1 cellular context compared by ENCODE assay signal in genomic region chr16:87951550-87952538, GRCh38.
A peak's percentile ranks its signal among the peaks of the same experiment; 100 is the strongest.
TF ChIP-seq lines count a peak whose summit lies in the region.

No MANE protein-coding gene starts in this region.

TF ChIP-seq in K562, 482 proteins besides CTCF, POLR2A, EP300 and RAD21 (continued from another document and continues in another):
- TF ChIP-seq, protein P1, sequence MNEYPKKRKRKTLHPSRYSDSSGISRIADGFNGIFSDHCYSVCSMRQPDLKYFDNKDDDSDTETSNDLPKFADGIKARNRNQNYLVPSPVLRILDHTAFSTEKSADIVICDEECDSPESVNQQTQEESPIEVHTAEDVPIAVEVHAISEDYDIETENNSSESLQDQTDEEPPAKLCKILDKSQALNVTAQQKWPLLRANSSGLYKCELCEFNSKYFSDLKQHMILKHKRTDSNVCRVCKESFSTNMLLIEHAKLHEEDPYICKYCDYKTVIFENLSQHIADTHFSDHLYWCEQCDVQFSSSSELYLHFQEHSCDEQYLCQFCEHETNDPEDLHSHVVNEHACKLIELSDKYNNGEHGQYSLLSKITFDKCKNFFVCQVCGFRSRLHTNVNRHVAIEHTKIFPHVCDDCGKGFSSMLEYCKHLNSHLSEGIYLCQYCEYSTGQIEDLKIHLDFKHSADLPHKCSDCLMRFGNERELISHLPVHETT (CRISPR knock-in tag; conservative IDR thresholded peaks at IDR 0.05 in 1 of 2, IDR thresholded peaks at IDR 0.05 in 1 of 2), result peak in 1 of 2 experiments; percentile 96; a peak in 2 of 4 replicates
- TF ChIP-seq TFAM (CRISPR knock-in tag; conservative IDR thresholded peaks at IDR 0.05) (no peak), DPF2 (IDR thresholded peaks at IDR 0.05) (0 out of 2 replicates have a peak, but pooled peaks have one; percentile 11), BCOR (IDR thresholded peaks at IDR 0.05) (no peak), POLR2G (IDR thresholded peaks at IDR 0.05; ENCODE audit: low read depth, low read length) (peak; percentile 51), FOS (IDR thresholded peaks at IDR 0.05; ENCODE audit: extremely low read depth, insufficient read length) (no peak), TEAD2 (tag; IDR thresholded peaks at IDR 0.05) (no peak), BRD9 (IDR thresholded peaks at IDR 0.05; ENCODE audit: low read depth, partially characterized antibody) (no peak), ELF2 (CRISPR knock-in tag; IDR thresholded peaks at IDR 0.05) (no peak), BMI1 (IDR thresholded peaks at IDR 0.05; ENCODE audit: low read length) (no peak), ZBTB34 (CRISPR knock-in tag; IDR thresholded peaks at IDR 0.05) (no peak), VEZF1 (CRISPR knock-in tag; IDR thresholded peaks at IDR 0.05) (peak; percentile 90), SNAPC5 (CRISPR knock-in tag; IDR thresholded peaks at IDR 0.05) (no peak), MTA1 (IDR thresholded peaks at IDR 0.05; ENCODE audit: borderline replicate concordance) (no peak; the same call in 1 of the 2 replicates), MAZ (CRISPR knock-in tag; conservative IDR thresholded peaks at IDR 0.05 in 1 of 2, IDR thresholded peaks at IDR 0.05 in 1 of 2) (peak in 1 of 2 experiments; percentile 3; a peak in 1 of 4 replicates), HES1 (IDR thresholded peaks at IDR 0.05; ENCODE audit: low read depth) (no peak), KDM5B (IDR thresholded peaks at IDR 0.05; ENCODE audit: insufficient replicate concordance, low read depth, low read length) (peak; percentile 15), CAMTA2 (CRISPR knock-in tag; conservative IDR thresholded peaks at IDR 0.05) (0 out of 2 replicates have a peak, but pooled peaks have one; percentile 48), PHF8 (IDR thresholded peaks at IDR 0.05; ENCODE audit: borderline replicate concordance, low read length) (peak; percentile 59; the same call in 1 of the 2 replicates), CHD1 (IDR thresholded peaks at IDR 0.05; ENCODE audit: low read length) (peak; percentile 89), ZHX1 (conservative IDR thresholded peaks at IDR 0.05; ENCODE audit: low read length) (no peak), ETV6 (IDR thresholded peaks at IDR 0.05; ENCODE audit: borderline replicate concordance in 1 of 2, low read depth in 2 of 2, low read length in 1 of 2) (no peak), ETV6 (CRISPR knock-in tag; IDR thresholded peaks at IDR 0.05; ENCODE audit: borderline replicate concordance) (no peak), BRD4 (IDR thresholded peaks at IDR 0.05) (0 out of 2 replicates have a peak, but pooled peaks have one; percentile 26)
- TF ChIP-seq, protein P2, sequence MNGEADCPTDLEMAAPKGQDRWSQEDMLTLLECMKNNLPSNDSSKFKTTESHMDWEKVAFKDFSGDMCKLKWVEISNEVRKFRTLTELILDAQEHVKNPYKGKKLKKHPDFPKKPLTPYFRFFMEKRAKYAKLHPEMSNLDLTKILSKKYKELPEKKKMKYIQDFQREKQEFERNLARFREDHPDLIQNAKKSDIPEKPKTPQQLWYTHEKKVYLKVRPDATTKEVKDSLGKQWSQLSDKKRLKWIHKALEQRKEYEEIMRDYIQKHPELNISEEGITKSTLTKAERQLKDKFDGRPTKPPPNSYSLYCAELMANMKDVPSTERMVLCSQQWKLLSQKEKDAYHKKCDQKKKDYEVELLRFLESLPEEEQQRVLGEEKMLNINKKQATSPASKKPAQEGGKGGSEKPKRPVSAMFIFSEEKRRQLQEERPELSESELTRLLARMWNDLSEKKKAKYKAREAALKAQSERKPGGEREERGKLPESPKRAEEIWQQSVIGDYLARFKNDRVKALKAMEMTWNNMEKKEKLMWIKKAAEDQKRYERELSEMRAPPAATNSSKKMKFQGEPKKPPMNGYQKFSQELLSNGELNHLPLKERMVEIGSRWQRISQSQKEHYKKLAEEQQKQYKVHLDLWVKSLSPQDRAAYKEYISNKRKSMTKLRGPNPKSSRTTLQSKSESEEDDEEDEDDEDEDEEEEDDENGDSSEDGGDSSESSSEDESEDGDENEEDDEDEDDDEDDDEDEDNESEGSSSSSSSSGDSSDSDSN (IDR thresholded peaks at IDR 0.05; ENCODE audit: borderline replicate concordance in 1 of 2, low read depth in 2 of 2, low read length in 2 of 2), result 0 out of 4 replicates have a peak, but pooled peaks have one; percentile 54 to 56
- TF ChIP-seq, protein P3, sequence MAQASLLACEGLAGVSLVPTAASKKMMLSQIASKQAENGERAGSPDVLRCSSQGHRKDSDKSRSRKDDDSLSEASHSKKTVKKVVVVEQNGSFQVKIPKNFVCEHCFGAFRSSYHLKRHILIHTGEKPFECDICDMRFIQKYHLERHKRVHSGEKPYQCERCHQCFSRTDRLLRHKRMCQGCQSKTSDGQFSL (CRISPR knock-in tag; IDR thresholded peaks at IDR 0.05), result no peak
- TF ChIP-seq, protein P3 (tag; IDR thresholded peaks at IDR 0.05), result no peak
- TF ChIP-seq, protein P4, sequence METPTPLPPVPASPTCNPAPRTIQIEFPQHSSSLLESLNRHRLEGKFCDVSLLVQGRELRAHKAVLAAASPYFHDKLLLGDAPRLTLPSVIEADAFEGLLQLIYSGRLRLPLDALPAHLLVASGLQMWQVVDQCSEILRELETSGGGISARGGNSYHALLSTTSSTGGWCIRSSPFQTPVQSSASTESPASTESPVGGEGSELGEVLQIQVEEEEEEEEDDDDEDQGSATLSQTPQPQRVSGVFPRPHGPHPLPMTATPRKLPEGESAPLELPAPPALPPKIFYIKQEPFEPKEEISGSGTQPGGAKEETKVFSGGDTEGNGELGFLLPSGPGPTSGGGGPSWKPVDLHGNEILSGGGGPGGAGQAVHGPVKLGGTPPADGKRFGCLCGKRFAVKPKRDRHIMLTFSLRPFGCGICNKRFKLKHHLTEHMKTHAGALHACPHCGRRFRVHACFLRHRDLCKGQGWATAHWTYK (CRISPR knock-in tag; IDR thresholded peaks at IDR 0.05), result 0 out of 2 replicates have a peak, but pooled peaks have one; percentile 7
- TF ChIP-seq, protein P5, sequence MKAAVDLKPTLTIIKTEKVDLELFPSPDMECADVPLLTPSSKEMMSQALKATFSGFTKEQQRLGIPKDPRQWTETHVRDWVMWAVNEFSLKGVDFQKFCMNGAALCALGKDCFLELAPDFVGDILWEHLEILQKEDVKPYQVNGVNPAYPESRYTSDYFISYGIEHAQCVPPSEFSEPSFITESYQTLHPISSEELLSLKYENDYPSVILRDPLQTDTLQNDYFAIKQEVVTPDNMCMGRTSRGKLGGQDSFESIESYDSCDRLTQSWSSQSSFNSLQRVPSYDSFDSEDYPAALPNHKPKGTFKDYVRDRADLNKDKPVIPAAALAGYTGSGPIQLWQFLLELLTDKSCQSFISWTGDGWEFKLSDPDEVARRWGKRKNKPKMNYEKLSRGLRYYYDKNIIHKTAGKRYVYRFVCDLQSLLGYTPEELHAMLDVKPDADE (conservative IDR thresholded peaks at IDR 0.05; ENCODE audit: control insufficient read depth, low read depth, low read length), result no peak
- TF ChIP-seq, protein P6, sequence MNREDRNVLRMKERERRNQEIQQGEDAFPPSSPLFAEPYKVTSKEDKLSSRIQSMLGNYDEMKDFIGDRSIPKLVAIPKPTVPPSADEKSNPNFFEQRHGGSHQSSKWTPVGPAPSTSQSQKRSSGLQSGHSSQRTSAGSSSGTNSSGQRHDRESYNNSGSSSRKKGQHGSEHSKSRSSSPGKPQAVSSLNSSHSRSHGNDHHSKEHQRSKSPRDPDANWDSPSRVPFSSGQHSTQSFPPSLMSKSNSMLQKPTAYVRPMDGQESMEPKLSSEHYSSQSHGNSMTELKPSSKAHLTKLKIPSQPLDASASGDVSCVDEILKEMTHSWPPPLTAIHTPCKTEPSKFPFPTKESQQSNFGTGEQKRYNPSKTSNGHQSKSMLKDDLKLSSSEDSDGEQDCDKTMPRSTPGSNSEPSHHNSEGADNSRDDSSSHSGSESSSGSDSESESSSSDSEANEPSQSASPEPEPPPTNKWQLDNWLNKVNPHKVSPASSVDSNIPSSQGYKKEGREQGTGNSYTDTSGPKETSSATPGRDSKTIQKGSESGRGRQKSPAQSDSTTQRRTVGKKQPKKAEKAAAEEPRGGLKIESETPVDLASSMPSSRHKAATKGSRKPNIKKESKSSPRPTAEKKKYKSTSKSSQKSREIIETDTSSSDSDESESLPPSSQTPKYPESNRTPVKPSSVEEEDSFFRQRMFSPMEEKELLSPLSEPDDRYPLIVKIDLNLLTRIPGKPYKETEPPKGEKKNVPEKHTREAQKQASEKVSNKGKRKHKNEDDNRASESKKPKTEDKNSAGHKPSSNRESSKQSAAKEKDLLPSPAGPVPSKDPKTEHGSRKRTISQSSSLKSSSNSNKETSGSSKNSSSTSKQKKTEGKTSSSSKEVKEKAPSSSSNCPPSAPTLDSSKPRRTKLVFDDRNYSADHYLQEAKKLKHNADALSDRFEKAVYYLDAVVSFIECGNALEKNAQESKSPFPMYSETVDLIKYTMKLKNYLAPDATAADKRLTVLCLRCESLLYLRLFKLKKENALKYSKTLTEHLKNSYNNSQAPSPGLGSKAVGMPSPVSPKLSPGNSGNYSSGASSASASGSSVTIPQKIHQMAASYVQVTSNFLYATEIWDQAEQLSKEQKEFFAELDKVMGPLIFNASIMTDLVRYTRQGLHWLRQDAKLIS (CRISPR knock-in tag; IDR thresholded peaks at IDR 0.05), result peak; percentile 57; the same call in 1 of the 2 replicates
